ENCODE assay signal across 1 cellular context in genomic region chr10:27742195-27742925, GRCh38.
TF ChIP-seq lines count a peak whose summit lies in the region.

No MANE protein-coding gene starts in this region.

TF ChIP-seq in GM12878, 131 proteins besides CTCF, POLR2A, EP300 and RAD21 (continued from another document and continues in another):
- no peak for TF ChIP-seq ZBTB40 (IDR thresholded peaks at IDR 0.05; ENCODE audit: borderline replicate concordance)
- no peak for TF ChIP-seq HDAC6 (IDR thresholded peaks at IDR 0.05; ENCODE audit: unreplicated experiment)
- no peak for TF ChIP-seq MTA2 (IDR thresholded peaks at IDR 0.05; ENCODE audit: low read depth)
- TF ChIP-seq YBX1 (IDR thresholded peaks at IDR 0.05), result no peak
- TF ChIP-seq ZNF592 (IDR thresholded peaks at IDR 0.05), result no peak
- no peak for TF ChIP-seq HDAC2 (IDR thresholded peaks at IDR 0.05)
- TF ChIP-seq SPI1 (IDR thresholded peaks at IDR 0.05; ENCODE audit: borderline replicate concordance, insufficient read depth, low read depth, low read length), result no peak
- TF ChIP-seq USF2 (IDR thresholded peaks at IDR 0.05; ENCODE audit: borderline replicate concordance, low read depth, low read length), result no peak
- no peak for TF ChIP-seq LARP7 (IDR thresholded peaks at IDR 0.05)
- no peak for TF ChIP-seq MYC (IDR thresholded peaks at IDR 0.05; ENCODE audit: insufficient read depth, insufficient read length, insufficient replicate concordance, low read length, severe bottlenecking)
- TF ChIP-seq ZBTB33 (IDR thresholded peaks at IDR 0.05), result no peak
- no peak for TF ChIP-seq FOS (IDR thresholded peaks at IDR 0.05; ENCODE audit: borderline replicate concordance, extremely low read depth, insufficient read length)
- TF ChIP-seq JUNB (IDR thresholded peaks at IDR 0.05), result peak; percentile 95
- no peak for TF ChIP-seq IKZF2 (IDR thresholded peaks at IDR 0.05)
- TF ChIP-seq YY1 (IDR thresholded peaks at IDR 0.05; ENCODE audit: low read depth, low read length), result 0 out of 2 replicates have a peak, but pooled peaks have one; percentile 3
- TF ChIP-seq POU2F2 (IDR thresholded peaks at IDR 0.05; ENCODE audit: borderline replicate concordance, low read depth, low read length), result no peak
- no peak for TF ChIP-seq BHLHE40 (IDR thresholded peaks at IDR 0.05; ENCODE audit: borderline replicate concordance in 1 of 2, low read depth in 2 of 2, low read length in 1 of 2)
- TF ChIP-seq RELA (IDR thresholded peaks at IDR 0.05; ENCODE audit: borderline replicate concordance, partially characterized antibody), result no peak
- no peak for TF ChIP-seq CHD4 (IDR thresholded peaks at IDR 0.05)
- peak; percentile 64; the same call in 1 of the 2 replicates for TF ChIP-seq FOXM1 (IDR thresholded peaks at IDR 0.05; ENCODE audit: low read depth, low read length)
- TF ChIP-seq SMAD5 (IDR thresholded peaks at IDR 0.05; ENCODE audit: low read depth), result no peak
- no peak for TF ChIP-seq IRF5 (IDR thresholded peaks at IDR 0.05; ENCODE audit: borderline replicate concordance)
- TF ChIP-seq CREB1 (IDR thresholded peaks at IDR 0.05; ENCODE audit: low read depth), result peak; percentile 83
- TF ChIP-seq MTA3 (IDR thresholded peaks at IDR 0.05; ENCODE audit: borderline replicate concordance, low read length), result no peak
- no peak for TF ChIP-seq EGR1 (IDR thresholded peaks at IDR 0.05; ENCODE audit: borderline replicate concordance in 1 of 2, low read depth in 2 of 2, low read length in 2 of 2)
- peak; percentile 79 for TF ChIP-seq RUNX3 (IDR thresholded peaks at IDR 0.05; ENCODE audit: low read length)
- no peak for TF ChIP-seq USF1 (IDR thresholded peaks at IDR 0.05; ENCODE audit: borderline replicate concordance, extremely low read length, insufficient read depth, low read depth, low read length)
- TF ChIP-seq NR2F1 (conservative IDR thresholded peaks at IDR 0.05), result no peak
- TF ChIP-seq SIN3A (IDR thresholded peaks at IDR 0.05; ENCODE audit: low read depth, low read length), result no peak
- TF ChIP-seq NRF1 (conservative IDR thresholded peaks at IDR 0.05; ENCODE audit: low read depth, low read length), result peak; percentile 29; the same call in 1 of the 2 replicates
- TF ChIP-seq GABPA (IDR thresholded peaks at IDR 0.05; ENCODE audit: low read depth), result peak; percentile 51; the same call in 1 of the 2 replicates
- no peak for TF ChIP-seq ZNF687 (IDR thresholded peaks at IDR 0.05)
- TF ChIP-seq IRF3 (IDR thresholded peaks at IDR 0.05), result no peak
- no peak for TF ChIP-seq ZSCAN29 (IDR thresholded peaks at IDR 0.05)
- TF ChIP-seq HSF1 (IDR thresholded peaks at IDR 0.05; ENCODE audit: low read depth, low read length), result no peak
- no peak for TF ChIP-seq SIX5 (IDR thresholded peaks at IDR 0.05; ENCODE audit: low read depth, low read length, severe bottlenecking)
- TF ChIP-seq STAT3 (IDR thresholded peaks at IDR 0.05; ENCODE audit: low read depth, low read length), result no peak
- TF ChIP-seq CHD2 (IDR thresholded peaks at IDR 0.05; ENCODE audit: borderline replicate concordance, low read depth, low read length), result no peak
- TF ChIP-seq POLR2AphosphoS5 (IDR thresholded peaks at IDR 0.05; ENCODE audit: low read length), result no peak
